ENCODE assay signal across 8 cellular contexts in the genomic region with DNA sequence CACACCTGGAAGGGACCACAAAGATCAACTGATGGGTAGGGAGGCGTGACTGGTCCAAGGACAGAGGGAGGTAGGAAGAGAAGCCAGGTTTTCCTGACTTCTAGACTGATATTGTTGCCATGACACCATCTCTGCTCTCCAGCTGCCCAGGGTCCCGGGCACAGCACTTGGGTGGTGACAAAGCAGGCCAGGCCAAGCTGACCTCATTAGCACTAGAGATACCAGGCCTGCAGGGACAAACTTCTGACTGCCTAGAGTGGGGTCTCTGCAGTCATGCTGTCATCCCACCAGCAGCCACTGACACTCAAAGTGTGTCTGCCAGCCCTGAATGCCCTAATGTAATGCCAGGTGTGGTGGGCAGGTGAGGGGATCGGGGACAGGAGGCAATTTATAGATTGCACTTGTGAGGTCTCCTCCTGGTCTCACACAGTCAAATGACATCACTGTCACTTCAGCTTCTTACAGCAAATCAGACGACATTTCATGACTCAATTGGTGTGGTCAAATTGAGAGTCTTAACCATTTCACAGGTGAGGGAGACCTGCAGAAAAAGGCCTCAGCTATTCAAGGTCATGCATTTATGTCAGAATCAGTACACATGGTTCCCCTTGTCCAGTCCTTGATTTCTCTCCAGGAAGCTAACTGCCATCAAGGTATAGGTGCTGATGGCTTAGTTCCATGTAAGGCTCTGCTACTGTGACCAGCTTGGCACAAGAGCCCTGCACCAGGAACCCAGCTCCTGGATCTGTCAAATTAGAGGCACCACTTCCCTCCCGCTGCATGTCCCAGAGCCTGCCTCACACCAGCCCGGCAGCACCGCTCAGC. TPM values are rescaled to one million over a fixed set of nuclear protein-coding genes. Genes with fewer than 3 reads are reported as not detected.
A peak's percentile ranks its signal among the peaks of the same experiment; 100 is the strongest.
DNase-seq lines count a peak whose midpoint lies in the region; ATAC-seq, FAIRE-seq and TF ChIP-seq lines count a peak whose summit lies in the region.
"Had no signal": no experiment of that assay in that cellular context is flagged by ENCODE, and none has a peak within 500 bp of the region (broad histone marks: within the 10 kb centered on the region; RNA-seq: fewer than 3 reads in every experiment).

No MANE protein-coding gene starts in this region.

- H3K9me3 ChIP-seq in HUES6 (ENCODE audit: control insufficient read depth, insufficient read depth, low read depth, low read length) (no peaks in the 10 kb centered on the region), kidney (ENCODE audit: control insufficient read depth in 1 of 2, low read length in 2 of 2) (no peaks in the 10 kb centered on the region), gastroesophageal sphincter (no peaks in the 10 kb centered on the region)

- FAIRE-seq in kidney (lab: Jason Lieb, UNC), result no peak
- FAIRE-seq: islet of Langerhans had no signal

- H3K4me1 Mint-ChIP-seq in activated naive CD8-positive, alpha-beta T cell treated with anti-CD3 and anti-CD28 coated beads, Interleukin-2, amount 10 ng/mL, durations not matched to agents 7 days and 5 days, result peaks cover 56% of the 10 kb centered on the region

- intact Hi-C loops in kidney (cut with DNase I), result no loop called here

- H3K27me3 Mint-ChIP-seq in activated naive CD8-positive, alpha-beta T cell treated with anti-CD3 and anti-CD28 coated beads, Interleukin-2, amount 10 ng/mL, durations not matched to agents 7 days and 5 days, result no peaks in the 10 kb centered on the region

- H3K27me3 ChIP-seq in HUES6 (ENCODE audit: control insufficient read depth, insufficient read depth, low read length) (no peaks in the 10 kb centered on the region), gastroesophageal sphincter (no peaks in the 10 kb centered on the region)

- WGBS in gastroesophageal sphincter (ENCODE audit: low coverage in 1 of 2), 2 donors, result 47 to 75% methylated on average over 3 of the region's 7 CpGs

- H3K27ac ChIP-seq in HUES6 (ENCODE audit: low read depth, low read length) (no peak overlapping the region), kidney (ENCODE audit: low read depth in 2 of 2, low read length in 2 of 2) (peak overlapping the region; percentile 65 to 71), temporal lobe (ENCODE audit: low read depth, low read length) (peak overlapping the region; percentile 40), gastroesophageal sphincter (peak overlapping the region in 2 of 4 donors; percentile 90 to 93)

- H3K4me3 Mint-ChIP-seq in activated naive CD8-positive, alpha-beta T cell treated with anti-CD3 and anti-CD28 coated beads, Interleukin-2, amount 10 ng/mL, durations not matched to agents 7 days and 5 days, result peak overlapping the region; percentile 96

- H3K9me3 Mint-ChIP-seq in activated naive CD8-positive, alpha-beta T cell treated with anti-CD3 and anti-CD28 coated beads, Interleukin-2, amount 10 ng/mL, durations not matched to agents 7 days and 5 days, result no peaks in the 10 kb centered on the region

- H3K27ac Mint-ChIP-seq in activated naive CD8-positive, alpha-beta T cell treated with anti-CD3 and anti-CD28 coated beads, Interleukin-2, amount 10 ng/mL, durations not matched to agents 7 days and 5 days, result peak overlapping the region; percentile 37

- H3K9ac ChIP-seq in HUES6 (ENCODE audit: low read length), result peak overlapping the region; percentile 25
- peak overlapping the region in 1 of 2 donors; percentile 55 for H3K9ac ChIP-seq in kidney (ENCODE audit: low read length in 2 of 2)

- ATAC-seq in activated naive CD8-positive, alpha-beta T cell treated with anti-CD3 and anti-CD28 coated beads, Interleukin-2, amount 10 ng/mL, durations not matched to agents 7 days and 5 days (ENCODE audit: low read depth), result no peak
- ATAC-seq in gastroesophageal sphincter, result no peak
- ATAC-seq in HG02571 (IDR thresholded peaks at IDR 0.05; ENCODE audit: unreplicated experiment), result no peak
- ATAC-seq in HG02642 (IDR thresholded peaks at IDR 0.05; ENCODE audit: poor library complexity, unreplicated experiment), result no peak

- TF ChIP-seq POLR2A in gastroesophageal sphincter (IDR thresholded peaks at IDR 0.05), result no peak

- H3K4me3 ChIP-seq in HUES6 (ENCODE audit: low read depth, low read length) (peak overlapping the region; percentile 79), kidney (ENCODE audit: low read length in 2 of 2) (peak overlapping the region; percentile 49 to 78), gastroesophageal sphincter (peak overlapping the region in 1 of 2 donors; percentile 89)

- H3K4me1 ChIP-seq in HUES6 (ENCODE audit: control insufficient read depth, insufficient read depth, low read length), result peaks cover 30% of the 10 kb centered on the region
- peaks cover 19 to 40% of the 10 kb centered on the region in 2 donors for H3K4me1 ChIP-seq in kidney (ENCODE audit: control insufficient read depth in 1 of 2, insufficient read depth in 1 of 2, low read depth in 1 of 2, low read length in 2 of 2)
- peaks cover 0 to 70% (median 30%) of the 10 kb centered on the region in 3 donors for H3K4me1 ChIP-seq in gastroesophageal sphincter

- TF ChIP-seq CTCF in kidney (IDR thresholded peaks at IDR 0.05; ENCODE audit: borderline replicate concordance, extremely low read depth, insufficient read depth), result no peak
- TF ChIP-seq CTCF in gastroesophageal sphincter (IDR thresholded peaks at IDR 0.05), result no peak

- DNase-seq in activated naive CD8-positive, alpha-beta T cell treated with anti-CD3 and anti-CD28 coated beads, Interleukin-2, amount 10 ng/mL, durations not matched to agents 7 days and 5 days, result no peak
- DNase-seq in kidney, result peak; percentile 70

- H3K36me3 ChIP-seq in HUES6 (ENCODE audit: control insufficient read depth, insufficient read depth, low read length), result no peaks in the 10 kb centered on the region
- no peaks in the 10 kb centered on the region for H3K36me3 ChIP-seq in kidney (ENCODE audit: control insufficient read depth in 1 of 2, insufficient read depth in 2 of 2, low read length in 2 of 2)
- no peaks in the 10 kb centered on the region for H3K36me3 ChIP-seq in gastroesophageal sphincter

- POLR2A ChIA-PET in activated naive CD8-positive, alpha-beta T cell treated with anti-CD3 and anti-CD28 coated beads, Interleukin-2, amount 10 ng/mL, durations not matched to agents 7 days and 5 days (lab: Charles Lee), result interaction anchor here (0.5 to 3.6 kb wide), 6 partner anchors 9 to 40 kb away, joined by 3 to 127 read pairs (median 4); no protein-coding TSS in a partner anchor

- peaks cover 6% of the 10 kb centered on the region for H3K36me3 Mint-ChIP-seq in activated naive CD8-positive, alpha-beta T cell treated with anti-CD3 and anti-CD28 coated beads, Interleukin-2, amount 10 ng/mL, durations not matched to agents 7 days and 5 days

- no peak for TF ChIP-seq EP300 in gastroesophageal sphincter (IDR thresholded peaks at IDR 0.05)

RNA-seq across cellular contexts. Expression of a gene that starts 2.7 kb away (rescaled TPM):
- 10 to 100 TPM; 23.7 to 24.5 TPM for total RNA-seq in activated naive CD8-positive, alpha-beta T cell treated with anti-CD3 and anti-CD28 coated beads, Interleukin-2, amount 10 ng/mL, durations not matched to agents 7 days and 5 days
- total RNA-seq in kidney (29.8 TPM), temporal lobe (2.5 TPM), gastroesophageal sphincter (10 to 100 TPM in 3 of 4 donors, 1 to 10 TPM in 1; 7.2 to 27.8 (median 17.1) TPM)
- polyA plus RNA-seq in kidney (ENCODE audit: insufficient read depth, low read depth, low replicate concordance), result 19.3 TPM
